Comparison of ENCODE assay signal across 1 cellular context in the genomic region with DNA sequence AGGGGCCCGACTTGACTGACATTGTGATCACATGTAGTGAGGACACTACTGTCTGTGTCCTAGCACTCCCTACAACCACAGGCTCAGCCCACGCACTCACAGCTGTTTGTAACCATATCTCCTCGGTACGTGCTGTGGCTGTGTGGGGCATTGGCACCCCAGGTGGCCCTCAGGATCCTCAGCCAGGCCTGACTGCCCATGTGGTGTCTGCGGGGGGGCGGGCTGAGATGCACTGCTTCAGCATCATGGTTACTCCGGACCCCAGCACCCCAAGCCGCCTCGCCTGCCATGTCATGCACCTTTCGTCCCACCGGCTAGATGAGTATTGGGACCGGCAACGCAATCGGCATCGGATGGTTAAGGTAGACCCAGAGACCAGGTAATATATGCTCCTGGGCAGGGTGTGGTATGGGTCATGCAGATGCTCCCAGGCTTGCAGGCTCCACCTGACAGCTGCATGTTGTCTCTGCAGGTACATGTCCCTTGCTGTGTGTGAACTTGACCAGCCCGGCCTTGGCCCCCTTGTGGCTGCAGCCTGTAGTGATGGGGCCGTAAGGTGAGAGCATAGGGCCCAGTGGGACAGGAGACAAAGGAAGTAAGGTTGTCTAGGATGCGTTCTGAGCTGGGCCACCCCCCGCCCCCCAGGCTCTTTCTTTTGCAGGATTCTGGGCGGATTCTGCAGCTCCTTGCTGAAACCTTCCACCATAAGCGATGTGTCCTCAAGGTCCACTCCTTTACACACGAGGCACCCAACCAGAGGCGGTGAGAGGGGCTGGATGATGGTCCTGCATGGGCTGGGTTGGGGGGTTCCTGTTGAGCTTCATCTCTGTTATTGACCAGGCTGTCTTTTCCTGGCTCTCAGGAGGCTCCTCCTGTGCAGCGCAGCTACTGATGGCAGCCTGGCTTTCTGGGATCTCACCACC.
TF ChIP-seq lines count a peak whose summit lies in the region.

No MANE protein-coding gene starts in this region.

TF ChIP-seq in HepG2, 621 proteins besides CTCF, POLR2A, EP300 and RAD21 (continued from another document and continues in another):
- TF ChIP-seq, protein P1, sequence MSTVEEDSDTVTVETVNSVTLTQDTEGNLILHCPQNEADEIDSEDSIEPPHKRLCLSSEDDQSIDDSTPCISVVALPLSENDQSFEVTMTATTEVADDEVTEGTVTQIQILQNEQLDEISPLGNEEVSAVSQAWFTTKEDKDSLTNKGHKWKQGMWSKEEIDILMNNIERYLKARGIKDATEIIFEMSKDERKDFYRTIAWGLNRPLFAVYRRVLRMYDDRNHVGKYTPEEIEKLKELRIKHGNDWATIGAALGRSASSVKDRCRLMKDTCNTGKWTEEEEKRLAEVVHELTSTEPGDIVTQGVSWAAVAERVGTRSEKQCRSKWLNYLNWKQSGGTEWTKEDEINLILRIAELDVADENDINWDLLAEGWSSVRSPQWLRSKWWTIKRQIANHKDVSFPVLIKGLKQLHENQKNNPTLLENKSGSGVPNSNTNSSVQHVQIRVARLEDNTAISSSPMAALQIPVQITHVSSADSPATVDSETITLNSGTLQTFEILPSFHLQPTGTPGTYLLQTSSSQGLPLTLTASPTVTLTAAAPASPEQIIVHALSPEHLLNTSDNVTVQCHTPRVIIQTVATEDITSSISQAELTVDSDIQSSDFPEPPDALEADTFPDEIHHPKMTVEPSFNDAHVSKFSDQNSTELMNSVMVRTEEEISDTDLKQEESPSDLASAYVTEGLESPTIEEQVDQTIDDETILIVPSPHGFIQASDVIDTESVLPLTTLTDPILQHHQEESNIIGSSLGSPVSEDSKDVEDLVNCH (CRISPR knock-in tag; IDR thresholded peaks at IDR 0.05), result no peak
- TF ChIP-seq, protein P2, sequence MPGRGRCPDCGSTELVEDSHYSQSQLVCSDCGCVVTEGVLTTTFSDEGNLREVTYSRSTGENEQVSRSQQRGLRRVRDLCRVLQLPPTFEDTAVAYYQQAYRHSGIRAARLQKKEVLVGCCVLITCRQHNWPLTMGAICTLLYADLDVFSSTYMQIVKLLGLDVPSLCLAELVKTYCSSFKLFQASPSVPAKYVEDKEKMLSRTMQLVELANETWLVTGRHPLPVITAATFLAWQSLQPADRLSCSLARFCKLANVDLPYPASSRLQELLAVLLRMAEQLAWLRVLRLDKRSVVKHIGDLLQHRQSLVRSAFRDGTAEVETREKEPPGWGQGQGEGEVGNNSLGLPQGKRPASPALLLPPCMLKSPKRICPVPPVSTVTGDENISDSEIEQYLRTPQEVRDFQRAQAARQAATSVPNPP (CRISPR knock-in tag; IDR thresholded peaks at IDR 0.05), result no peak
- TF ChIP-seq ZFP36L2 (CRISPR knock-in tag; IDR thresholded peaks at IDR 0.05) (no peak), TOE1 (CRISPR knock-in tag; IDR thresholded peaks at IDR 0.05) (no peak), MYC (CRISPR knock-in tag; IDR thresholded peaks at IDR 0.05; ENCODE audit: borderline replicate concordance) (peak; percentile 14; the same call in 1 of the 2 replicates), MBD4 (IDR thresholded peaks at IDR 0.05; ENCODE audit: borderline replicate concordance, low read length) (no peak), HOXA7 (CRISPR knock-in tag; IDR thresholded peaks at IDR 0.05) (no peak), BRD4 (CRISPR knock-in tag; IDR thresholded peaks at IDR 0.05) (no peak), CCDC6 (CRISPR knock-in tag; IDR thresholded peaks at IDR 0.05) (no peak), ZNF350 (CRISPR knock-in tag; IDR thresholded peaks at IDR 0.05; ENCODE audit: borderline replicate concordance, low read depth) (no peak), KDM6A (CRISPR knock-in tag; IDR thresholded peaks at IDR 0.05; ENCODE audit: low read depth) (no peak), KLF16 (CRISPR knock-in tag; IDR thresholded peaks at IDR 0.05) (no peak), SRSF4 (IDR thresholded peaks at IDR 0.05; ENCODE audit: low read depth, low read length, poor library complexity, severe bottlenecking) (no peak), ATF7 (IDR thresholded peaks at IDR 0.05) (no peak), ATF7 (CRISPR knock-in tag; IDR thresholded peaks at IDR 0.05) (0 out of 2 replicates have a peak, but pooled peaks have one; percentile 29), DR1 (CRISPR knock-in tag; IDR thresholded peaks at IDR 0.05) (no peak), ZNF780A (CRISPR knock-in tag; IDR thresholded peaks at IDR 0.05) (no peak), XBP1 (CRISPR knock-in tag; IDR thresholded peaks at IDR 0.05) (no peak), XRCC5 (optimal IDR thresholded peaks at IDR 0.05; ENCODE audit: low read length) (peak; percentile 71), SNRNP70 (IDR thresholded peaks at IDR 0.05; ENCODE audit: low read depth, low read length) (no peak), AGO2 (optimal IDR thresholded peaks at IDR 0.05; ENCODE audit: low read depth, low read length) (peak; percentile 76), HDAC1 (CRISPR knock-in tag; IDR thresholded peaks at IDR 0.05) (0 out of 2 replicates have a peak, but pooled peaks have one; percentile 20), MTA1 (CRISPR knock-in tag; IDR thresholded peaks at IDR 0.05; ENCODE audit: borderline replicate concordance) (no peak), ZBTB7B (CRISPR knock-in tag; IDR thresholded peaks at IDR 0.05) (no peak), CHD2 (IDR thresholded peaks at IDR 0.05; ENCODE audit: low read depth, low read length) (no peak), TGIF2 (CRISPR knock-in tag; IDR thresholded peaks at IDR 0.05) (0 out of 2 replicates have a peak, but pooled peaks have one; percentile 32), SMYD3 (CRISPR knock-in tag; IDR thresholded peaks at IDR 0.05) (no peak), ZNF232 (CRISPR knock-in tag; IDR thresholded peaks at IDR 0.05; ENCODE audit: borderline replicate concordance) (no peak), RBFOX2 (IDR thresholded peaks at IDR 0.05; ENCODE audit: low read depth, low read length) (0 out of 2 replicates have a peak, but pooled peaks have one; percentile 26), AHR (CRISPR knock-in tag; IDR thresholded peaks at IDR 0.05) (no peak), ZBTB7A (CRISPR knock-in tag; IDR thresholded peaks at IDR 0.05) (no peak), ZSCAN30 (CRISPR knock-in tag; IDR thresholded peaks at IDR 0.05) (no peak), ZNF761 (CRISPR knock-in tag; conservative IDR thresholded peaks at IDR 0.05) (no peak)
- TF ChIP-seq, protein P3, sequence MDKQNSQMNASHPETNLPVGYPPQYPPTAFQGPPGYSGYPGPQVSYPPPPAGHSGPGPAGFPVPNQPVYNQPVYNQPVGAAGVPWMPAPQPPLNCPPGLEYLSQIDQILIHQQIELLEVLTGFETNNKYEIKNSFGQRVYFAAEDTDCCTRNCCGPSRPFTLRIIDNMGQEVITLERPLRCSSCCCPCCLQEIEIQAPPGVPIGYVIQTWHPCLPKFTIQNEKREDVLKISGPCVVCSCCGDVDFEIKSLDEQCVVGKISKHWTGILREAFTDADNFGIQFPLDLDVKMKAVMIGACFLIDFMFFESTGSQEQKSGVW (CRISPR knock-in tag; IDR thresholded peaks at IDR 0.05; ENCODE audit: borderline replicate concordance), result no peak
- TF ChIP-seq, protein P4, sequence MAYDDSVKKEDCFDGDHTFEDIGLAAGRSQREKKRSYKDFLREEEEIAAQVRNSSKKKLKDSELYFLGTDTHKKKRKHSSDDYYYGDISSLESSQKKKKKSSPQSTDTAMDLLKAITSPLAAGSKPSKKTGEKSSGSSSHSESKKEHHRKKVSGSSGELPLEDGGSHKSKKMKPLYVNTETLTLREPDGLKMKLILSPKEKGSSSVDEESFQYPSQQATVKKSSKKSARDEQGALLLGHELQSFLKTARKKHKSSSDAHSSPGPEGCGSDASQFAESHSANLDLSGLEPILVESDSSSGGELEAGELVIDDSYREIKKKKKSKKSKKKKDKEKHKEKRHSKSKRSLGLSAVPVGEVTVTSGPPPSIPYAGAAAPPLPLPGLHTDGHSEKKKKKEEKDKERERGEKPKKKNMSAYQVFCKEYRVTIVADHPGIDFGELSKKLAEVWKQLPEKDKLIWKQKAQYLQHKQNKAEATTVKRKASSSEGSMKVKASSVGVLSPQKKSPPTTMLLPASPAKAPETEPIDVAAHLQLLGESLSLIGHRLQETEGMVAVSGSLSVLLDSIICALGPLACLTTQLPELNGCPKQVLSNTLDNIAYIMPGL (CRISPR knock-in tag; IDR thresholded peaks at IDR 0.05; ENCODE audit: borderline replicate concordance in 1 of 2, low read depth in 1 of 2), result peak in 1 of 2 experiments; percentile 30; a peak in 1 of 4 replicates
- TF ChIP-seq, protein P5, sequence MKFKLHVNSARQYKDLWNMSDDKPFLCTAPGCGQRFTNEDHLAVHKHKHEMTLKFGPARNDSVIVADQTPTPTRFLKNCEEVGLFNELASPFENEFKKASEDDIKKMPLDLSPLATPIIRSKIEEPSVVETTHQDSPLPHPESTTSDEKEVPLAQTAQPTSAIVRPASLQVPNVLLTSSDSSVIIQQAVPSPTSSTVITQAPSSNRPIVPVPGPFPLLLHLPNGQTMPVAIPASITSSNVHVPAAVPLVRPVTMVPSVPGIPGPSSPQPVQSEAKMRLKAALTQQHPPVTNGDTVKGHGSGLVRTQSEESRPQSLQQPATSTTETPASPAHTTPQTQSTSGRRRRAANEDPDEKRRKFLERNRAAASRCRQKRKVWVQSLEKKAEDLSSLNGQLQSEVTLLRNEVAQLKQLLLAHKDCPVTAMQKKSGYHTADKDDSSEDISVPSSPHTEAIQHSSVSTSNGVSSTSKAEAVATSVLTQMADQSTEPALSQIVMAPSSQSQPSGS (CRISPR knock-in tag; IDR thresholded peaks at IDR 0.05), result no peak
- TF ChIP-seq, protein P6, sequence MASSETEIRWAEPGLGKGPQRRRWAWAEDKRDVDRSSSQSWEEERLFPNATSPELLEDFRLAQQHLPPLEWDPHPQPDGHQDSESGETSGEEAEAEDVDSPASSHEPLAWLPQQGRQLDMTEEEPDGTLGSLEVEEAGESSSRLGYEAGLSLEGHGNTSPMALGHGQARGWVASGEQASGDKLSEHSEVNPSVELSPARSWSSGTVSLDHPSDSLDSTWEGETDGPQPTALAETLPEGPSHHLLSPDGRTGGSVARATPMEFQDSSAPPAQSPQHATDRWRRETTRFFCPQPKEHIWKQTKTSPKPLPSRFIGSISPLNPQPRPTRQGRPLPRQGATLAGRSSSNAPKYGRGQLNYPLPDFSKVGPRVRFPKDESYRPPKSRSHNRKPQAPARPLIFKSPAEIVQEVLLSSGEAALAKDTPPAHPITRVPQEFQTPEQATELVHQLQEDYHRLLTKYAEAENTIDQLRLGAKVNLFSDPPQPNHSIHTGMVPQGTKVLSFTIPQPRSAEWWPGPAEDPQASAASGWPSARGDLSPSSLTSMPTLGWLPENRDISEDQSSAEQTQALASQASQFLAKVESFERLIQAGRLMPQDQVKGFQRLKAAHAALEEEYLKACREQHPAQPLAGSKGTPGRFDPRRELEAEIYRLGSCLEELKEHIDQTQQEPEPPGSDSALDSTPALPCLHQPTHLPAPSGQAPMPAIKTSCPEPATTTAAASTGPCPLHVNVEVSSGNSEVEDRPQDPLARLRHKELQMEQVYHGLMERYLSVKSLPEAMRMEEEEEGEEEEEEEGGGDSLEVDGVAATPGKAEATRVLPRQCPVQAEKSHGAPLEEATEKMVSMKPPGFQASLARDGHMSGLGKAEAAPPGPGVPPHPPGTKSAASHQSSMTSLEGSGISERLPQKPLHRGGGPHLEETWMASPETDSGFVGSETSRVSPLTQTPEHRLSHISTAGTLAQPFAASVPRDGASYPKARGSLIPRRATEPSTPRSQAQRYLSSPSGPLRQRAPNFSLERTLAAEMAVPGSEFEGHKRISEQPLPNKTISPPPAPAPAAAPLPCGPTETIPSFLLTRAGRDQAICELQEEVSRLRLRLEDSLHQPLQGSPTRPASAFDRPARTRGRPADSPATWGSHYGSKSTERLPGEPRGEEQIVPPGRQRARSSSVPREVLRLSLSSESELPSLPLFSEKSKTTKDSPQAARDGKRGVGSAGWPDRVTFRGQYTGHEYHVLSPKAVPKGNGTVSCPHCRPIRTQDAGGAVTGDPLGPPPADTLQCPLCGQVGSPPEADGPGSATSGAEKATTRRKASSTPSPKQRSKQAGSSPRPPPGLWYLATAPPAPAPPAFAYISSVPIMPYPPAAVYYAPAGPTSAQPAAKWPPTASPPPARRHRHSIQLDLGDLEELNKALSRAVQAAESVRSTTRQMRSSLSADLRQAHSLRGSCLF (CRISPR knock-in tag; IDR thresholded peaks at IDR 0.05; ENCODE audit: borderline replicate concordance), result no peak
- TF ChIP-seq, protein P7, sequence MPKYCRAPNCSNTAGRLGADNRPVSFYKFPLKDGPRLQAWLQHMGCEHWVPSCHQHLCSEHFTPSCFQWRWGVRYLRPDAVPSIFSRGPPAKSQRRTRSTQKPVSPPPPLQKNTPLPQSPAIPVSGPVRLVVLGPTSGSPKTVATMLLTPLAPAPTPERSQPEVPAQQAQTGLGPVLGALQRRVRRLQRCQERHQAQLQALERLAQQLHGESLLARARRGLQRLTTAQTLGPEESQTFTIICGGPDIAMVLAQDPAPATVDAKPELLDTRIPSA (CRISPR knock-in tag; IDR thresholded peaks at IDR 0.05; ENCODE audit: borderline replicate concordance), result no peak
- TF ChIP-seq, protein P8, sequence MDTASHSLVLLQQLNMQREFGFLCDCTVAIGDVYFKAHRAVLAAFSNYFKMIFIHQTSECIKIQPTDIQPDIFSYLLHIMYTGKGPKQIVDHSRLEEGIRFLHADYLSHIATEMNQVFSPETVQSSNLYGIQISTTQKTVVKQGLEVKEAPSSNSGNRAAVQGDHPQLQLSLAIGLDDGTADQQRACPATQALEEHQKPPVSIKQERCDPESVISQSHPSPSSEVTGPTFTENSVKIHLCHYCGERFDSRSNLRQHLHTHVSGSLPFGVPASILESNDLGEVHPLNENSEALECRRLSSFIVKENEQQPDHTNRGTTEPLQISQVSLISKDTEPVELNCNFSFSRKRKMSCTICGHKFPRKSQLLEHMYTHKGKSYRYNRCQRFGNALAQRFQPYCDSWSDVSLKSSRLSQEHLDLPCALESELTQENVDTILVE (CRISPR knock-in tag; IDR thresholded peaks at IDR 0.05), result no peak
- TF ChIP-seq, protein P9, sequence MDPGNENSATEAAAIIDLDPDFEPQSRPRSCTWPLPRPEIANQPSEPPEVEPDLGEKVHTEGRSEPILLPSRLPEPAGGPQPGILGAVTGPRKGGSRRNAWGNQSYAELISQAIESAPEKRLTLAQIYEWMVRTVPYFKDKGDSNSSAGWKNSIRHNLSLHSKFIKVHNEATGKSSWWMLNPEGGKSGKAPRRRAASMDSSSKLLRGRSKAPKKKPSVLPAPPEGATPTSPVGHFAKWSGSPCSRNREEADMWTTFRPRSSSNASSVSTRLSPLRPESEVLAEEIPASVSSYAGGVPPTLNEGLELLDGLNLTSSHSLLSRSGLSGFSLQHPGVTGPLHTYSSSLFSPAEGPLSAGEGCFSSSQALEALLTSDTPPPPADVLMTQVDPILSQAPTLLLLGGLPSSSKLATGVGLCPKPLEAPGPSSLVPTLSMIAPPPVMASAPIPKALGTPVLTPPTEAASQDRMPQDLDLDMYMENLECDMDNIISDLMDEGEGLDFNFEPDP (CRISPR knock-in tag; conservative IDR thresholded peaks at IDR 0.05), result no peak
- TF ChIP-seq, protein P10, sequence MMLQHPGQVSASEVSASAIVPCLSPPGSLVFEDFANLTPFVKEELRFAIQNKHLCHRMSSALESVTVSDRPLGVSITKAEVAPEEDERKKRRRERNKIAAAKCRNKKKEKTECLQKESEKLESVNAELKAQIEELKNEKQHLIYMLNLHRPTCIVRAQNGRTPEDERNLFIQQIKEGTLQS (CRISPR knock-in tag; IDR thresholded peaks at IDR 0.05), result no peak
